ENCODE assay signal across 1 cellular context in the genomic region with DNA sequence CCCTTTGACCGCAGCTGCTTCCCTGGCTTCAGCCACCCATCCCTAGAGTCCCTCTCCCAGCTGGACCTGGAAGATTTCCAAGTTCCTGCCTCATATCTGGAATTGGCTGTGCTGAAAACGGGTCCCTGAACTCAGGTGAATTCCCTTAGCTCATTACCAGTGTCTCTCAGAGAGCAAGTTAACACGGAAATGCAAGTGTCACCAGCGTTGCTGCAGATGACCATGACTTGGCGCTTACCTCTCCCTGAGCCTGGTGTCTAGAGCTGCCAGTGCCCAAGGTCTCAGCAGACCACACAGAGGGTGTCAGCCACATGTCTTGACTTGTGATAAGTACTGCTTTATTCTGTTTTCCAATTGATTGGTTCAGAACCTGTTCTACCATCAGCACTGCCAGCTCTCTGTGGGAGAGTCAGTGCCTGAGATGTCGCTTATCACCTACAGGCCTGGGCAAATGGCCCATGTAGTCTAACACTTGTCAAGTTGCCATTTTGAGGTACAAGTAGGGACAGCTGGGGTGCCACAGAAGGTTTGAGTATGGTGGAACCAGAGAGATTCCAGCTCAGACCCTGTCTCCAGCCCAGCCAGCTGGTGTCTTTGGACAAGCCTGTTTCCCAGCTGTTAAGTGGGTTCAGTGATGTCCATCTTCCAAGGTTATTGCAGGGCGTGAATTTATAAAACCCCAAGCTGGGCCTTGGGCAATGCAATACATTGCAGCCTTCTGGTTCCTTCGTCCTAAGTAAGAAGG.
TF ChIP-seq lines count a peak whose summit lies in the region.

No MANE protein-coding gene starts in this region.

TF ChIP-seq in SK-N-SH, 30 proteins besides CTCF, POLR2A, EP300 and RAD21 (continued from another document):
- TF ChIP-seq, protein P1, sequence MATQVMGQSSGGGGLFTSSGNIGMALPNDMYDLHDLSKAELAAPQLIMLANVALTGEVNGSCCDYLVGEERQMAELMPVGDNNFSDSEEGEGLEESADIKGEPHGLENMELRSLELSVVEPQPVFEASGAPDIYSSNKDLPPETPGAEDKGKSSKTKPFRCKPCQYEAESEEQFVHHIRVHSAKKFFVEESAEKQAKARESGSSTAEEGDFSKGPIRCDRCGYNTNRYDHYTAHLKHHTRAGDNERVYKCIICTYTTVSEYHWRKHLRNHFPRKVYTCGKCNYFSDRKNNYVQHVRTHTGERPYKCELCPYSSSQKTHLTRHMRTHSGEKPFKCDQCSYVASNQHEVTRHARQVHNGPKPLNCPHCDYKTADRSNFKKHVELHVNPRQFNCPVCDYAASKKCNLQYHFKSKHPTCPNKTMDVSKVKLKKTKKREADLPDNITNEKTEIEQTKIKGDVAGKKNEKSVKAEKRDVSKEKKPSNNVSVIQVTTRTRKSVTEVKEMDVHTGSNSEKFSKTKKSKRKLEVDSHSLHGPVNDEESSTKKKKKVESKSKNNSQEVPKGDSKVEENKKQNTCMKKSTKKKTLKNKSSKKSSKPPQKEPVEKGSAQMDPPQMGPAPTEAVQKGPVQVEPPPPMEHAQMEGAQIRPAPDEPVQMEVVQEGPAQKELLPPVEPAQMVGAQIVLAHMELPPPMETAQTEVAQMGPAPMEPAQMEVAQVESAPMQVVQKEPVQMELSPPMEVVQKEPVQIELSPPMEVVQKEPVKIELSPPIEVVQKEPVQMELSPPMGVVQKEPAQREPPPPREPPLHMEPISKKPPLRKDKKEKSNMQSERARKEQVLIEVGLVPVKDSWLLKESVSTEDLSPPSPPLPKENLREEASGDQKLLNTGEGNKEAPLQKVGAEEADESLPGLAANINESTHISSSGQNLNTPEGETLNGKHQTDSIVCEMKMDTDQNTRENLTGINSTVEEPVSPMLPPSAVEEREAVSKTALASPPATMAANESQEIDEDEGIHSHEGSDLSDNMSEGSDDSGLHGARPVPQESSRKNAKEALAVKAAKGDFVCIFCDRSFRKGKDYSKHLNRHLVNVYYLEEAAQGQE (IDR thresholded peaks at IDR 0.05; ENCODE audit: low read depth, low read length): no peak
- no peak for TF ChIP-seq FOSL2 (IDR thresholded peaks at IDR 0.05; ENCODE audit: borderline replicate concordance, low read depth)
- no peak for TF ChIP-seq FOXM1 (IDR thresholded peaks at IDR 0.05; ENCODE audit: low read depth)
- no peak for TF ChIP-seq TCF12 (IDR thresholded peaks at IDR 0.05)
- no peak for TF ChIP-seq TEAD4 (IDR thresholded peaks at IDR 0.05; ENCODE audit: borderline replicate concordance, insufficient read depth)
- TF ChIP-seq, protein P2, sequence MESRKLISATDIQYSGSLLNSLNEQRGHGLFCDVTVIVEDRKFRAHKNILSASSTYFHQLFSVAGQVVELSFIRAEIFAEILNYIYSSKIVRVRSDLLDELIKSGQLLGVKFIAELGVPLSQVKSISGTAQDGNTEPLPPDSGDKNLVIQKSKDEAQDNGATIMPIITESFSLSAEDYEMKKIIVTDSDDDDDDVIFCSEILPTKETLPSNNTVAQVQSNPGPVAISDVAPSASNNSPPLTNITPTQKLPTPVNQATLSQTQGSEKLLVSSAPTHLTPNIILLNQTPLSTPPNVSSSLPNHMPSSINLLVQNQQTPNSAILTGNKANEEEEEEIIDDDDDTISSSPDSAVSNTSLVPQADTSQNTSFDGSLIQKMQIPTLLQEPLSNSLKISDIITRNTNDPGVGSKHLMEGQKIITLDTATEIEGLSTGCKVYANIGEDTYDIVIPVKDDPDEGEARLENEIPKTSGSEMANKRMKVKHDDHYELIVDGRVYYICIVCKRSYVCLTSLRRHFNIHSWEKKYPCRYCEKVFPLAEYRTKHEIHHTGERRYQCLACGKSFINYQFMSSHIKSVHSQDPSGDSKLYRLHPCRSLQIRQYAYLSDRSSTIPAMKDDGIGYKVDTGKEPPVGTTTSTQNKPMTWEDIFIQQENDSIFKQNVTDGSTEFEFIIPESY (IDR thresholded peaks at IDR 0.05; ENCODE audit: borderline replicate concordance, low read depth): no peak
